ENCODE assay signal across 9 cellular contexts in genomic region chr6:135081966-135082365, GRCh38.
"Had no signal": no experiment of that assay in that cellular context is flagged by ENCODE, and none has a peak within 500 bp of the region (broad histone marks: within the 10 kb centered on the region; RNA-seq: fewer than 3 reads in every experiment).

No MANE protein-coding gene starts in this region.

- H3K9ac ChIP-seq: GM23248, KMS-11 had no signal

- H2AFZ ChIP-seq: GM23248 had no signal

- H3K4me2 ChIP-seq: KMS-11 had no signal

- H3K27ac ChIP-seq: GM23248, KMS-11 had no signal

- FAIRE-seq: HTR-8/SVneo had no signal

- H3K36me3 ChIP-seq: HAP-1 had no signal

- H3K4me3 ChIP-seq: GM23248, HAP-1 had no signal

- ATAC-seq: HCT116 had no signal

- DNase-seq: GM23248, GOT3, H7, IMR-90, KBM-7 had no signal
